ENCODE assay signal across 18 cellular contexts in genomic region chr4:113303315-113303714, GRCh38.
A peak's percentile ranks its signal among the peaks of the same experiment; 100 is the strongest.
DNase-seq lines count a peak whose midpoint lies in the region; ATAC-seq, FAIRE-seq and TF ChIP-seq lines count a peak whose summit lies in the region.
"Had no signal": no experiment of that assay in that cellular context is flagged by ENCODE, and none has a peak within 500 bp of the region (broad histone marks: within the 10 kb centered on the region; RNA-seq: fewer than 3 reads in every experiment).

No MANE protein-coding gene starts in this region.

- H3K36me3 ChIP-seq in A673 (ENCODE audit: insufficient read depth, low read length, poor library complexity, severe bottlenecking) (no peaks in the 10 kb centered on the region), SK-N-MC (ENCODE audit: insufficient read depth, low read length) (no peaks in the 10 kb centered on the region), heart right ventricle (no peaks in the 10 kb centered on the region), right atrium auricular region (no peaks in the 10 kb centered on the region), pancreas (no peaks in the 10 kb centered on the region)
- H3K36me3 ChIP-seq: BE2C had no signal

- H3K9me3 ChIP-seq in A673 (ENCODE audit: low read depth, low read length, poor library complexity, severe bottlenecking) (no peaks in the 10 kb centered on the region), SK-N-MC (ENCODE audit: low read depth, low read length) (no peaks in the 10 kb centered on the region), heart right ventricle (no peaks in the 10 kb centered on the region), right atrium auricular region (no peaks in the 10 kb centered on the region), pancreas (no peaks in the 10 kb centered on the region)
- H3K9me3 ChIP-seq: BE2C had no signal

- H3K27me3 ChIP-seq in A673 (replicated peaks; ENCODE audit: insufficient read depth, low read depth, low read length, poor library complexity): no peaks in the 10 kb centered on the region
- no peaks in the 10 kb centered on the region for H3K27me3 ChIP-seq in heart right ventricle
- no peaks in the 10 kb centered on the region for H3K27me3 ChIP-seq in right atrium auricular region
- no peaks in the 10 kb centered on the region for H3K27me3 ChIP-seq in pancreas
- H3K27me3 ChIP-seq: BE2C had no signal

- WGBS in heart right ventricle, 2 donors: 7 to 40% methylated on average over 1 of the region's 1 CpG
- WGBS in pancreas, 2 donors: 48 to 50% methylated on average over 1 of the region's 1 CpG

- H3K27ac ChIP-seq in A673 (ENCODE audit: low read depth, low read length, poor library complexity, severe bottlenecking) (no peak overlapping the region), SK-N-MC (peak overlapping the region; percentile 93), heart right ventricle (no peak overlapping the region), right atrium auricular region (peak overlapping the region; percentile 27 to 29), pancreas (no peak overlapping the region)
- H3K27ac ChIP-seq: C4-2B had no signal

- TF ChIP-seq CTCF in A673 (conservative IDR thresholded peaks at IDR 0.05; ENCODE audit: low read depth, low read length): no peak
- no peak for TF ChIP-seq CTCF in heart right ventricle (IDR thresholded peaks at IDR 0.05)
- TF ChIP-seq CTCF in right atrium auricular region (IDR thresholded peaks at IDR 0.05): no peak
- no peak for TF ChIP-seq CTCF in pancreas (IDR thresholded peaks at IDR 0.05)

- no peak for FAIRE-seq in pancreas (lab: Jason Lieb, UNC)
- FAIRE-seq: H54 had no signal

- H3K4me3 ChIP-seq in A673 (ENCODE audit: low read depth, low read length, poor library complexity, severe bottlenecking) (no peak overlapping the region), SK-N-MC (peak overlapping the region; percentile 56), heart right ventricle (no peak overlapping the region), right atrium auricular region (no peak overlapping the region), pancreas (no peak overlapping the region)
- H3K4me3 ChIP-seq: GM23338 had no signal

- peaks cover 21% of the 10 kb centered on the region for H3K4me1 ChIP-seq in A673 (ENCODE audit: insufficient read depth, low read length, poor library complexity, severe bottlenecking)
- H3K4me1 ChIP-seq in heart right ventricle: peaks cover 0 to 36% (median 3%) of the 10 kb centered on the region in 9 donors
- peaks cover 0 to 15% of the 10 kb centered on the region in 2 donors for H3K4me1 ChIP-seq in right atrium auricular region
- H3K4me1 ChIP-seq in pancreas: no peaks in the 10 kb centered on the region
- H3K4me1 ChIP-seq: BE2C had no signal

- ATAC-seq in heart right ventricle (peak in 2 of 8 donors; percentile 35 to 72), HG03378 (IDR thresholded peaks at IDR 0.05; ENCODE audit: unreplicated experiment) (no peak), GM18907 (IDR thresholded peaks at IDR 0.05; ENCODE audit: unreplicated experiment) (no peak), pancreas (no peak), HG03457 (IDR thresholded peaks at IDR 0.05; ENCODE audit: unreplicated experiment) (no peak)
- ATAC-seq: GM23338 had no signal

- intact Hi-C loops in A673 (cut with micrococcal nuclease; ENCODE audit: unreplicated experiment): loop anchor here (5.0 kb wide), 1 partner anchor 79 kb away; no protein-coding TSS in a partner anchor
- intact Hi-C loops in heart right ventricle (cut with DNase I): no loop called here
- intact Hi-C loops in pancreas (cut with DNase I): no loop called here

- CTCF ChIA-PET in A673 (lab: Charles Lee): no interaction called here

- no TSS peak for BruUV-seq in A673 (replicated peaks; lab: Mats Ljungman, UMichigan)

- DNase-seq in A673 (ENCODE audit: low spot score): peak; percentile 30
- peak; percentile 51 for DNase-seq in SK-N-MC (ENCODE audit: low read depth, low spot score)
- DNase-seq in heart right ventricle: peak; percentile 26 to 51
- DNase-seq in right atrium auricular region (ENCODE audit: low spot score): no peak
- no peak for DNase-seq in pancreas
- DNase-seq: ACHN; BE2C; CD4-positive, alpha-beta memory T cell; DMS79 treated with DMSO at 0.1 percent for 48 hours; GF-D8; HCEC 1CT; KG1 had no signal

- POLR2A ChIA-PET in A673 (lab: Charles Lee; ENCODE audit: low non-redundant PET): interaction anchor here (0.6 kb wide), 1 partner anchor 428 kb away, joined by 4 read pairs; no protein-coding TSS in a partner anchor

- no peak overlapping the region for H3K9ac ChIP-seq in SK-N-MC (ENCODE audit: insufficient read length)

Comparison
In these comparisons a context has a peak if more than half of its experiments do, and no peak if none do; other contexts are left out.
1. DNase-seq: peak in A673 (single experiment), SK-N-MC (single experiment) and heart right ventricle (2 of 2); none in right atrium auricular region (single experiment) and pancreas (0 of 6).
2. H3K27ac ChIP-seq: peak in SK-N-MC (single experiment) and right atrium auricular region (2 of 2); none in A673 (single experiment), heart right ventricle (0 of 10) and pancreas (0 of 4).